ENCODE assay signal across 10 cellular contexts in the genomic region with DNA sequence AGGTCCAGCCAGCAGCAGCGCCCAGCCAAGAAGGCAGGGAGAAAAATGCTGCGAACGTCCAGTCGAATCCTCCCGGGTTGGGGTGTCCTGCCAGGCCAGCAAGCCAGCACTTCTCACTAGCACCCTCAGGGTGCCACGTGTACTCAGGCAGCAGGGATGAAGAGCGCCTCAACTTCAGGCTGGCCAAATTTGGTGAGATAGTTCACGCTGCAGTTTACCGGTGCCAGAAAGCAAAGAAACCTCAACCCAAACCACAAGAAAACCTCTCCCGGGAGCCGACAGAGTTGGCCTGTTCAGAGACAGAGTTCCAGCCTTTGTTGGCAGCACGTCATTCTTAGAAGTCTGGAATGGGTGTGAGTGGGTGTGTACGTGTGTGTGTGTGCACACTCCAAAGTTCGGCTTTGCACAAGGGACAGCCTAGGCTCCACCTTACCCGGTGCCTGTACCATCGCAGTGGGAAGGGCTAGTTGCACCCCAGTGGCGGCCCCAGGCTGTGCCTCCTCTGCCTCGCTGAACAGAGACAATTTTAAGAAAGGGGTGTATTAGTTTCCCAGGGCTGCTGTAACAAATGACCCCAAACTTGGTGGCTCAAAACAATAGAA. TPM values are rescaled to one million over a fixed set of nuclear protein-coding genes. Genes with fewer than 3 reads are reported as not detected.
DNase-seq lines count a peak whose midpoint lies in the region; ATAC-seq and TF ChIP-seq lines count a peak whose summit lies in the region.
"Had no signal": no experiment of that assay in that cellular context is flagged by ENCODE, and none has a peak within 500 bp of the region (broad histone marks: within the 10 kb centered on the region; RNA-seq: fewer than 3 reads in every experiment).

No MANE protein-coding gene starts in this region.

- peak overlapping the region in 6 of 11 experiments; percentile 59 to 76 (median 66); a peak in 8 of 22 replicates for H3K27ac ChIP-seq in BLaER1 treated with 17β-estradiol and CSF1 and Interleukin-3, amounts not matched to agents 10 nM and 100 nM
- H3K27ac ChIP-seq in SJSA1 (peak overlapping the region; percentile 24; the same call in 1 of the 2 replicates), duodenal mucosa (ENCODE audit: low read depth, low read length) (peak overlapping the region; percentile 7)
- H3K27ac ChIP-seq: KMS-11 had no signal

- peak overlapping the region in 3 of 10 experiments; percentile 37 to 56 (median 37); a peak in 1 of 20 replicates for H3K4me3 ChIP-seq in BLaER1 treated with 17β-estradiol and CSF1 and Interleukin-3, amounts not matched to agents 10 nM and 100 nM
- no peak overlapping the region for H3K4me3 ChIP-seq in SJSA1
- no peak overlapping the region for H3K4me3 ChIP-seq in duodenal mucosa (ENCODE audit: low read depth in 1 of 2, low read length in 2 of 2)

- H3K36me3 ChIP-seq in BLaER1 treated with 17β-estradiol and CSF1 and Interleukin-3, amounts not matched to agents 10 nM and 100 nM, result peaks cover 26 to 89% (median 75%) of the 10 kb centered on the region in 11 experiments
- H3K36me3 ChIP-seq in SJSA1 (peaks cover 45% of the 10 kb centered on the region), duodenal mucosa (ENCODE audit: control insufficient read depth in 1 of 2, insufficient read depth in 2 of 2, low read length in 2 of 2) (no peaks in the 10 kb centered on the region)

- no peaks in the 10 kb centered on the region for H3K9me3 Mint-ChIP-seq in natural killer cell
- H3K9me3 Mint-ChIP-seq: mesothelial cell of epicardium had no signal

- DNase-seq in SJSA1 (ENCODE audit: low read depth in 1 of 2, low spot score in 2 of 2), result no peak
- DNase-seq in natural killer cell, result no peak
- no peak for DNase-seq in NCI-H82 treated with DMSO at 0.1 percent for 48 hours (lab: John Stamatoyannopoulos, UW; ENCODE audit: unreplicated experiment)
- no peak for DNase-seq in occipital lobe (lab: John Stamatoyannopoulos, UW)

- H3K36me3 Mint-ChIP-seq in natural killer cell, result no peaks in the 10 kb centered on the region

- intact Hi-C loops in natural killer cell (cut with micrococcal nuclease), result no loop called here

- no peaks in the 10 kb centered on the region for H3K27me3 ChIP-seq in BLaER1 treated with 17β-estradiol and CSF1 and Interleukin-3, amounts not matched to agents 10 nM and 100 nM
- H3K27me3 ChIP-seq in SJSA1 (replicated peaks), result no peaks in the 10 kb centered on the region
- no peaks in the 10 kb centered on the region for H3K27me3 ChIP-seq in duodenal mucosa (ENCODE audit: control insufficient read depth in 1 of 2, insufficient read depth in 2 of 2, low read length in 2 of 2)

- H3K27ac Mint-ChIP-seq in natural killer cell, result peak overlapping the region; percentile 87 to 95
- H3K27ac Mint-ChIP-seq: mesothelial cell of epicardium had no signal

- H3K4me1 ChIP-seq in BLaER1 treated with 17β-estradiol and CSF1 and Interleukin-3, amounts not matched to agents 10 nM and 100 nM, result peaks cover 31 to 62% (median 51%) of the 10 kb centered on the region in 10 experiments
- H3K4me1 ChIP-seq in SJSA1 (replicated peaks), result peaks cover 25% of the 10 kb centered on the region
- H3K4me1 ChIP-seq in duodenal mucosa (ENCODE audit: control insufficient read depth in 1 of 2, insufficient read depth in 2 of 2, low read length in 2 of 2), result peaks cover 23 to 45% of the 10 kb centered on the region in 2 donors

- H3K4me1 Mint-ChIP-seq in natural killer cell, result peaks cover 62 to 76% of the 10 kb centered on the region in 2 donors

- no peak for TF ChIP-seq CTCF in natural killer cell (IDR thresholded peaks at IDR 0.05)

- H4K20me1 ChIP-seq in BLaER1 treated with 17β-estradiol and CSF1 and Interleukin-3, amounts not matched to agents 10 nM and 100 nM, result peaks cover 80 to 100% (median 100%) of the 10 kb centered on the region in 11 experiments

- H3K9ac ChIP-seq in BLaER1 treated with 17β-estradiol and CSF1 and Interleukin-3, amounts not matched to agents 10 nM and 100 nM, result peak overlapping the region in 8 of 11 experiments; percentile 3 to 66 (median 53); a peak in 8 of 22 replicates
- H3K9ac ChIP-seq in duodenal mucosa (ENCODE audit: low read depth in 1 of 2, low read length in 2 of 2), result no peak overlapping the region
- H3K9ac ChIP-seq: KMS-11 had no signal

- H3K4me2 ChIP-seq in BLaER1 treated with 17β-estradiol and CSF1 and Interleukin-3, amounts not matched to agents 10 nM and 100 nM, result peak overlapping the region; percentile 62 to 97 (median 88)
- H3K4me2 ChIP-seq: KMS-11 had no signal

- ATAC-seq in natural killer cell (peak; percentile 32 to 56 (median 48)), GM21737 (IDR thresholded peaks at IDR 0.05; ENCODE audit: unreplicated experiment) (no peak), HG02588 (IDR thresholded peaks at IDR 0.05; ENCODE audit: unreplicated experiment) (no peak)

- H3K4me3 Mint-ChIP-seq in natural killer cell, result peak overlapping the region; percentile 68
- H3K4me3 Mint-ChIP-seq: mesothelial cell of epicardium had no signal

- no peaks in the 10 kb centered on the region for H3K9me3 ChIP-seq in BLaER1 treated with 17β-estradiol and CSF1 and Interleukin-3, amounts not matched to agents 10 nM and 100 nM (replicated peaks in 1 of 11)
- H3K9me3 ChIP-seq in SJSA1 (replicated peaks) (no peaks in the 10 kb centered on the region), duodenal mucosa (ENCODE audit: control insufficient read depth in 1 of 2, low read length in 2 of 2) (no peaks in the 10 kb centered on the region)

- no peaks in the 10 kb centered on the region for H3K27me3 Mint-ChIP-seq in natural killer cell (ENCODE audit: low read depth in 2 of 2)

RNA-seq across cellular contexts. Expression of a gene that starts 42.1 kb away (rescaled TPM):
- total RNA-seq in SJSA1 (2014; rRNA removed; shearing (Covaris generic)), result 19.0 and 20.6 TPM in 2 replicates
- total RNA-seq in natural killer cell, result 10 to 100 TPM; 17.8 to 28.8 (median 20.9) TPM
- total RNA-seq in occipital lobe, result 1.9 TPM

Comparison
In these comparisons a context has a peak if more than half of its experiments do, and no peak if none do; other contexts are left out.
1. H3K27ac ChIP-seq: peak in every context shown above with its lines; median percentile 66 in BLaER1 treated with 17β-estradiol and CSF1 and Interleukin-3, amounts not matched to agents 10 nM and 100 nM; 24 in SJSA1; 7 in duodenal mucosa.
2. H3K9ac ChIP-seq: peak in BLaER1 treated with 17β-estradiol and CSF1 and Interleukin-3, amounts not matched to agents 10 nM and 100 nM (8 of 11); none in duodenal mucosa (0 of 2).
3. ATAC-seq: peak in natural killer cell (3 of 3); none in GM21737 (single experiment) and HG02588 (single experiment).